23 cellular contexts compared by ENCODE assay signal in the genomic region with DNA sequence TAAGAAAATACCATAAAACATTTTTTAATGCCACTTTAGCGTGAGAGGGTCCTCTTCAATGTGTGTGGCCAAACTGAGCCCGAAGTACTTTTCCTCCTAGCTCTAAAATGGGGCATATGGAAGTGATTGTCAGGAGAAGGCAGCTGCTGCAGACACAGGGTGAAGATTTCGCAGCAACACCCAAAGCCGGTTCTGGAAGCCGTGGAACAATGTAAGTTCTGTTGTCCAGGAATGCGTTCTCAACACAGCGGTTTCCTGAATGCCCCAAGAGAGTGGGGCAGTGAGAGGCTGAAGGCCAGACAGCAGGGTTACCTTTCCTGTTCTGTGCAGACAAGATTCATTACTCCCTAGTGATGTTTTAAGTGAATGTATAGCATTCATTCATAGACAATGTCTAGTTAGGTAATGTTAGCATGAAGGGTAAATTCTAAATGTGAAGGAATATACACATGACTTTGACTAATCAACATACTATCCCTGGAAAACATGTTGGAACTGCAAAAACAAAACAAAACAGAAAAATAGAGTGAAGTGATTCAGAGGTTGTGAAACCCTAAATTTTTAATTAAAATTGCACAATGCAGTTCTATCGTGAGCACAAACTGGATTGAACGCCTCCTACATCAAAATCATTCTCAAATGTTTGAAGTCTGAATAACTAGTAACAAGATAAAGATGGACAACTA.
A peak's percentile ranks its signal among the peaks of the same experiment; 100 is the strongest.
DNase-seq lines count a peak whose midpoint lies in the region; ATAC-seq, FAIRE-seq and TF ChIP-seq lines count a peak whose summit lies in the region.
"Had no signal": no experiment of that assay in that cellular context is flagged by ENCODE, and none has a peak within 500 bp of the region (broad histone marks: within the 10 kb centered on the region; RNA-seq: fewer than 3 reads in every experiment).

No MANE protein-coding gene starts in this region.

- no peaks in the 10 kb centered on the region for H3K36me3 Mint-ChIP-seq in nephron progenitor cell (ENCODE audit: low read depth)
- H3K36me3 Mint-ChIP-seq: CD14-positive monocyte, mesothelial cell of epicardium had no signal

- TF ChIP-seq CTCF in HepG2 (CRISPR knock-in tag; IDR thresholded peaks at IDR 0.05) (no peak), right lobe of liver (IDR thresholded peaks at IDR 0.05) (no peak), fibroblast of pulmonary artery (IDR thresholded peaks at IDR 0.05; ENCODE audit: low read length, missing control alignments) (no peak), nephron progenitor cell (IDR thresholded peaks at IDR 0.05) (no peak), RWPE1 (conservative IDR thresholded peaks at IDR 0.05; ENCODE audit: low read depth) (no peak)

- no peaks in the 10 kb centered on the region for H3K36me3 ChIP-seq in HepG2 (replicated peaks in 1 of 2; ENCODE audit: control insufficient read depth in 1 of 2, insufficient read depth in 2 of 2, low read length in 2 of 2)
- H3K36me3 ChIP-seq in right lobe of liver: no peaks in the 10 kb centered on the region
- H3K36me3 ChIP-seq: thyroid gland had no signal

- in situ Hi-C loops in HepG2 (cut with HindIII; ENCODE audit: extremely low pct_ligation_motif_present, low pct_unique_long_range_greater_than_20kb): no loop called here

- H3K27me3 ChIP-seq in HepG2 (ENCODE audit: control insufficient read depth in 1 of 2, insufficient read depth in 2 of 2, low read length in 2 of 2): peaks cover 0 to 3% of the 10 kb centered on the region in 2 experiments; a peak in 1 of 5 replicates
- no peaks in the 10 kb centered on the region for H3K27me3 ChIP-seq in right lobe of liver
- H3K27me3 ChIP-seq: thyroid gland had no signal

- H3K4me3 Mint-ChIP-seq in nephron progenitor cell: no peak overlapping the region
- H3K4me3 Mint-ChIP-seq: activated CD8-positive, alpha-beta T cell treated with anti-CD3 and anti-CD28 coated beads, Interleukin-2, amount 10 ng/mL, durations not matched to agents 7 days and 5 days; activated naive CD8-positive, alpha-beta T cell treated with anti-CD3 and anti-CD28 coated beads, Interleukin-2, amount 50 U/mL, for 24 hours; activated T-helper 1 cell treated with anti-CD3 and anti-CD28 coated beads, Interleukin-12 subunit alpha, Interleukin-12 subunit beta, Interleukin-2, Interleukin-4 antibody, amounts not matched to agents 30 ng/mL and 10 ng/mL and 1 ng/mL, durations not matched to agents 14 hours and 24 hours and 36 hours; CD14-positive monocyte; mesothelial cell of epicardium had no signal

- DNase-seq in HepG2 (ENCODE audit: low spot score) (peak; percentile 76), right lobe of liver (no peak), fibroblast of pulmonary artery (ENCODE audit: low read depth) (peak; percentile 32), nephron progenitor cell (peak; percentile 6), 8988T (no peak), RWPE1 (ENCODE audit: low spot score) (no peak)
- no peak for DNase-seq in activated CD4-positive, alpha-beta T cell treated with anti-CD3 and anti-CD28 coated beads for 1 hour
- DNase-seq: activated CD8-positive, alpha-beta T cell treated with anti-CD3 and anti-CD28 coated beads, Interleukin-2, amount 10 ng/mL, durations not matched to agents 7 days and 5 days; activated naive CD8-positive, alpha-beta T cell treated with anti-CD3 and anti-CD28 coated beads, Interleukin-2, amount 50 U/mL, for 24 hours; NCI-H1105 treated with DMSO at 0.1 percent for 48 hours; small intestine; SW 1271; thyroid gland had no signal

- CTCF ChIA-PET in HepG2 (lab: Yijun Ruan, JAX; ENCODE audit: low intra/inter-chr PET ratio, low total read pairs) (no interaction called here), RWPE1 (lab: Yijun Ruan, JAX) (no interaction called here)

- H3K9me3 ChIP-seq in HepG2 (ENCODE audit: low read length): no peaks in the 10 kb centered on the region
- H3K9me3 ChIP-seq in right lobe of liver: no peaks in the 10 kb centered on the region
- H3K9me3 ChIP-seq: thyroid gland had no signal

- BruUV-seq in HepG2 (replicated peaks; lab: Mats Ljungman, UMichigan): no TSS peak

- H4K20me1 ChIP-seq in HepG2 (ENCODE audit: insufficient read depth, low read length): no peaks in the 10 kb centered on the region

- no peaks in the 10 kb centered on the region for H3K9me3 Mint-ChIP-seq in nephron progenitor cell
- H3K9me3 Mint-ChIP-seq: activated naive CD8-positive, alpha-beta T cell treated with anti-CD3 and anti-CD28 coated beads, Interleukin-2, amount 50 U/mL, for 24 hours; activated T-helper 1 cell treated with anti-CD3 and anti-CD28 coated beads, Interleukin-12 subunit alpha, Interleukin-12 subunit beta, Interleukin-2, Interleukin-4 antibody, amounts not matched to agents 30 ng/mL and 10 ng/mL and 1 ng/mL, durations not matched to agents 14 hours and 24 hours and 36 hours; mesothelial cell of epicardium had no signal

- TF ChIP-seq POLR2A in HepG2 (IDR thresholded peaks at IDR 0.05; ENCODE audit: insufficient read depth in 1 of 2, low read depth in 2 of 2, low read length in 2 of 2) (no peak), right lobe of liver (IDR thresholded peaks at IDR 0.05) (no peak)

- ATAC-seq in HepG2: peak; percentile 78
- ATAC-seq in right lobe of liver: no peak
- no peak for ATAC-seq in HG02885 (IDR thresholded peaks at IDR 0.05; ENCODE audit: poor library complexity, unreplicated experiment)
- ATAC-seq: activated CD8-positive, alpha-beta T cell treated with anti-CD3 and anti-CD28 coated beads, Interleukin-2, amount 10 ng/mL, durations not matched to agents 7 days and 5 days; activated naive CD8-positive, alpha-beta T cell treated with anti-CD3 and anti-CD28 coated beads, Interleukin-2, amount 50 U/mL, for 24 hours had no signal

- H3K27ac Mint-ChIP-seq in nephron progenitor cell: peak overlapping the region; percentile 65
- H3K27ac Mint-ChIP-seq: activated CD8-positive, alpha-beta T cell treated with anti-CD3 and anti-CD28 coated beads, Interleukin-2, amount 10 ng/mL, durations not matched to agents 7 days and 5 days; activated naive CD8-positive, alpha-beta T cell treated with anti-CD3 and anti-CD28 coated beads, Interleukin-2, amount 50 U/mL, for 24 hours; activated T-helper 1 cell treated with anti-CD3 and anti-CD28 coated beads, Interleukin-12 subunit alpha, Interleukin-12 subunit beta, Interleukin-2, Interleukin-4 antibody, amounts not matched to agents 30 ng/mL and 10 ng/mL and 1 ng/mL, durations not matched to agents 14 hours and 24 hours and 36 hours; CD14-positive monocyte; mesothelial cell of epicardium had no signal

- 0 out of 2 replicates have a peak overlapping the region, but pooled peaks have one; percentile 26 for H3K4me2 ChIP-seq in HepG2 (ENCODE audit: low read depth, low read length)
- H3K4me2 ChIP-seq: KMS-11 had no signal

- H3K27ac ChIP-seq in HepG2 (ENCODE audit: extremely low read length, insufficient read depth, low read length): no peak overlapping the region
- H3K27ac ChIP-seq in right lobe of liver: no peak overlapping the region
- H3K27ac ChIP-seq in RWPE1: no peak overlapping the region
- H3K27ac ChIP-seq: HL-60, KMS-11, thyroid gland had no signal

- H3K4me3 ChIP-seq in HepG2 (replicated peaks in 1 of 3; ENCODE audit: insufficient read depth in 1 of 3, low read depth in 2 of 3, low read length in 3 of 3) (no peak overlapping the region), right lobe of liver (no peak overlapping the region), fibroblast of pulmonary artery (replicated peaks; ENCODE audit: low read depth, low read length) (no peak overlapping the region)
- H3K4me3 ChIP-seq: thyroid gland had no signal

- no peak overlapping the region for H2AFZ ChIP-seq in HepG2 (ENCODE audit: low read length)

- 36% methylated on average over 9 of the region's 9 CpGs for WGBS in HepG2 (ENCODE audit: low lambda C conversion rate)
- 63% methylated on average over 9 of the region's 9 CpGs for WGBS in right lobe of liver (ENCODE audit: insufficient coverage, low coverage, low lambda C conversion rate, missing lambda C conversion rate)

- FAIRE-seq in HepG2 (lab: Jason Lieb, UNC): no peak
- FAIRE-seq: A204.1, endometrium, GM18507, keratinocyte, small intestine had no signal

- H3K79me2 ChIP-seq in HepG2 (ENCODE audit: insufficient read depth, low read length): no peaks in the 10 kb centered on the region

- intact Hi-C loops in HepG2 (cut with micrococcal nuclease; ENCODE audit: unreplicated experiment) (loop anchor here (10.0 kb wide), 1 partner anchor 173 kb away; no protein-coding TSS in a partner anchor), right lobe of liver (cut with DNase I) (no loop called here)

- H3K4me1 Mint-ChIP-seq in nephron progenitor cell: peaks cover 38% of the 10 kb centered on the region
- H3K4me1 Mint-ChIP-seq: activated naive CD8-positive, alpha-beta T cell treated with anti-CD3 and anti-CD28 coated beads, Interleukin-2, amount 50 U/mL, for 24 hours; CD14-positive monocyte had no signal

- TF ChIP-seq RAD21 in HepG2 (CRISPR knock-in tag; IDR thresholded peaks at IDR 0.05): no peak

- peaks cover 2% of the 10 kb centered on the region for H3K27me3 Mint-ChIP-seq in nephron progenitor cell (ENCODE audit: low read depth, poor library complexity)
- H3K27me3 Mint-ChIP-seq: activated naive CD8-positive, alpha-beta T cell treated with anti-CD3 and anti-CD28 coated beads, Interleukin-2, amount 50 U/mL, for 24 hours had no signal

- TF ChIP-seq EP300 in HepG2 (IDR thresholded peaks at IDR 0.05; ENCODE audit: low read depth in 2 of 2, low read length in 2 of 2) (no peak), HepG2 (CRISPR knock-in tag; IDR thresholded peaks at IDR 0.05; ENCODE audit: borderline replicate concordance) (no peak)

- POLR2A ChIA-PET in HepG2 (lab: Yijun Ruan, JAX) (no interaction called here), RWPE1 (lab: Yijun Ruan, JAX; ENCODE audit: low non-redundant PET) (no interaction called here)

- H3K9ac ChIP-seq in HepG2 (ENCODE audit: insufficient read depth, low read depth, low read length): no peak overlapping the region
- H3K9ac ChIP-seq: KMS-11 had no signal

- H3K4me1 ChIP-seq in HepG2 (ENCODE audit: insufficient read depth, low read length) (peaks cover 63% of the 10 kb centered on the region), right lobe of liver (no peaks in the 10 kb centered on the region)
- H3K4me1 ChIP-seq: thyroid gland had no signal

TF ChIP-seq in HepG2, 621 proteins besides CTCF, POLR2A, EP300 and RAD21 (continues in another document):
- TF ChIP-seq TEAD3 (CRISPR knock-in tag; optimal IDR thresholded peaks at IDR 0.05; ENCODE audit: borderline replicate concordance) (peak; percentile 44), HMG20A (CRISPR knock-in tag; IDR thresholded peaks at IDR 0.05; ENCODE audit: borderline replicate concordance) (peak; percentile 19; the same call in 1 of the 2 replicates), SOX13 (IDR thresholded peaks at IDR 0.05) (no peak), SOX13 (CRISPR knock-in tag; conservative IDR thresholded peaks at IDR 0.05 in 1 of 2, IDR thresholded peaks at IDR 0.05 in 1 of 2) (peak in 1 of 2 experiments; percentile 44; a peak in 1 of 4 replicates)

Comparison
In these comparisons a context has a peak if more than half of its experiments do, and no peak if none do; other contexts are left out.
1. DNase-seq: peak in HepG2 (single experiment), fibroblast of pulmonary artery (single experiment) and nephron progenitor cell (single experiment); none in right lobe of liver (0 of 3), 8988T (single experiment), activated CD4-positive, alpha-beta T cell treated with anti-CD3 and anti-CD28 coated beads for 1 hour (single experiment) and RWPE1 (single experiment).